ENCODE assay signal across 8 cellular contexts in the genomic region with DNA sequence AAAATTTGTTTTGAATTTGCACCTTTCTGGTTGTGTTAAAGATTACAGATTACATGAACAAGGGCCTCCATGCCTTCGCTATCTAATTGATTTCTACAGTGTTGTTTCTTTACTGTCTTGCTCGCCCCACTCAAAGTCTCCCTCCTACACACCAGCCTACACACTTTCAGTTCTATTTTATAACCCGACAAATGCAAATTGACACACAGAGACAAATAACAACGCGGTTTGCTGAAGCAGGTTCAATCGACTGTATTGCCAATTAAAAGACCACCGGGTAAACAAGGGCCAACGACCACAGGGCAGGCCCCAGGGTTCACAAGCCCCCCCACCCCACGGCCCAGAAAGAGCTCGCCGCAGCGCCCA. TPM values are rescaled to one million over a fixed set of nuclear protein-coding genes. Genes with fewer than 3 reads are reported as not detected.
A peak's percentile ranks its signal among the peaks of the same experiment; 100 is the strongest.
DNase-seq lines count a peak whose midpoint lies in the region; ATAC-seq lines count a peak whose summit lies in the region.

No MANE protein-coding gene starts in this region.

- H3K9me3 ChIP-seq in muscle layer of duodenum (ENCODE audit: control insufficient read depth in 1 of 2, low read length in 2 of 2): no peaks in the 10 kb centered on the region

- H3K9me3 Mint-ChIP-seq in IgD-negative memory B cell: no peaks in the 10 kb centered on the region
- no peaks in the 10 kb centered on the region for H3K9me3 Mint-ChIP-seq in central memory CD8-positive, alpha-beta T cell

- peaks cover 55 to 65% (median 64%) of the 10 kb centered on the region in 3 donors for H3K4me1 Mint-ChIP-seq in IgD-negative memory B cell
- peaks cover 58% of the 10 kb centered on the region for H3K4me1 Mint-ChIP-seq in central memory CD8-positive, alpha-beta T cell

- H3K36me3 ChIP-seq in muscle layer of duodenum (ENCODE audit: control insufficient read depth in 1 of 2, insufficient read depth in 2 of 2, low read length in 2 of 2): peaks cover 0 to 4% of the 10 kb centered on the region in 2 donors

- DNase-seq in central memory CD8-positive, alpha-beta T cell (ENCODE audit: low spot score in 2 of 2): no peak
- no peak for DNase-seq in cerebellum (ENCODE audit: low spot score)
- no peak for DNase-seq in stimulated activated CD4-positive, alpha-beta T cell treated with anti-CD3 and anti-CD28 coated beads, Interleukin-15, amount 100 ng/mL, for 24 hours

- peaks cover 21 to 58% of the 10 kb centered on the region in 2 donors for H3K4me1 ChIP-seq in muscle layer of duodenum (ENCODE audit: control insufficient read depth in 1 of 2, insufficient read depth in 2 of 2, low read length in 2 of 2)

- no peaks in the 10 kb centered on the region for H3K27me3 ChIP-seq in muscle layer of duodenum (ENCODE audit: low read depth, low read length)

- H3K4me3 ChIP-seq in muscle layer of duodenum (ENCODE audit: low read depth in 1 of 2, low read length in 2 of 2): peak overlapping the region; percentile 93 to 96

- peak overlapping the region; percentile 88 for H3K27ac ChIP-seq in muscle layer of duodenum (ENCODE audit: low read length)

- H3K4me3 Mint-ChIP-seq in IgD-negative memory B cell: peak overlapping the region; percentile 93 to 99 (median 96)
- peak overlapping the region; percentile 86 for H3K4me3 Mint-ChIP-seq in central memory CD8-positive, alpha-beta T cell

- no peaks in the 10 kb centered on the region for H3K27me3 Mint-ChIP-seq in IgD-negative memory B cell
- H3K27me3 Mint-ChIP-seq in central memory CD8-positive, alpha-beta T cell: no peaks in the 10 kb centered on the region

- peaks cover 7% of the 10 kb centered on the region for H3K36me3 Mint-ChIP-seq in IgD-negative memory B cell
- peaks cover 15% of the 10 kb centered on the region for H3K36me3 Mint-ChIP-seq in central memory CD8-positive, alpha-beta T cell (ENCODE audit: insufficient read depth)

- ATAC-seq in GM18909 (IDR thresholded peaks at IDR 0.05; ENCODE audit: poor library complexity, unreplicated experiment): peak; percentile 5
- no peak for ATAC-seq in central memory CD8-positive, alpha-beta T cell (replicated peaks; ENCODE audit: extremely low read depth, poor library complexity, severe bottlenecking)
- no peak for ATAC-seq in GM18868 (IDR thresholded peaks at IDR 0.05; ENCODE audit: unreplicated experiment)
- no peak for ATAC-seq in HG03571 (IDR thresholded peaks at IDR 0.05; ENCODE audit: unreplicated experiment)

- H3K27ac Mint-ChIP-seq in IgD-negative memory B cell: peak overlapping the region; percentile 92 to 94 (median 92)
- H3K27ac Mint-ChIP-seq in central memory CD8-positive, alpha-beta T cell (ENCODE audit: low read depth): peak overlapping the region; percentile 80

RNA-seq across cellular contexts. Expression of a gene that starts 0.9 kb away (rescaled TPM):
- polyA plus RNA-seq in IgD-negative memory B cell: 193 TPM
- 121 TPM for total RNA-seq in cerebellum

RNA-seq across cellular contexts. Expression of a gene that starts 58.0 kb away (rescaled TPM):
- 41.7 TPM for polyA plus RNA-seq in IgD-negative memory B cell
- 19.7 TPM for total RNA-seq in cerebellum

RNA-seq across cellular contexts. Expression of a gene that starts 58.3 kb away (rescaled TPM):
- 83.5 TPM for polyA plus RNA-seq in IgD-negative memory B cell
- 69.5 TPM for total RNA-seq in cerebellum
